24 cellular contexts compared by ENCODE assay signal in the genomic region with DNA sequence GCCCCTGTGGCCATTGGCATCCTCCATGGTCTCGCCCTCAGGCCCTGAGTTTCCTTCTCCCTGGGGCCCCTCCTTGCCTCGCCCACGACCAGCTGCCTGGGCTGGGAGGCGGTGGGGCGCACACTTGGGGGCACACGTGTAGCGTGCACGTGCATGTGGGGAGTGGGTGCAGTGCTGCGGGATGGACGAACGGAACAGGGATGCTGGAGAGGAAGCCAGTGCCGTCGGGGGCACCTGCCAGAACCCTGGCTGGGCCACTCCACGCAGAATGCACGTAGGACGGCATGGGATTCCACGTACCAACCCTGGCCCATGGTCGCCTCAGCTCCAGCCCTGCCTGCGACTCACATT.
A peak's percentile ranks its signal among the peaks of the same experiment; 100 is the strongest.
DNase-seq lines count a peak whose midpoint lies in the region; ATAC-seq, FAIRE-seq and TF ChIP-seq lines count a peak whose summit lies in the region.
"Had no signal": no experiment of that assay in that cellular context is flagged by ENCODE, and none has a peak within 500 bp of the region (broad histone marks: within the 10 kb centered on the region; RNA-seq: fewer than 3 reads in every experiment).

No MANE protein-coding gene starts in this region.

- no peak for TF ChIP-seq EP300 in K562 (IDR thresholded peaks at IDR 0.05; ENCODE audit: low read length)
- no peak for TF ChIP-seq EP300 in H1 (IDR thresholded peaks at IDR 0.05; ENCODE audit: borderline replicate concordance in 1 of 2, low read depth in 2 of 2, low read length in 2 of 2)

- H3K9ac ChIP-seq in K562 (ENCODE audit: insufficient read depth in 1 of 2, low read depth in 2 of 2, low read length in 2 of 2) (no peak overlapping the region), H1 (replicated peaks in 1 of 4; ENCODE audit: extremely low read depth in 1 of 4, low read depth in 3 of 4, low read length in 3 of 4) (no peak overlapping the region), neuronal stem cell (ENCODE audit: low read depth, low read length, poor library complexity) (no peak overlapping the region)
- H3K9ac ChIP-seq: BLaER1 had no signal

- H3K18ac ChIP-seq in H1 (ENCODE audit: extremely low read depth, low read length) (no peak overlapping the region), neuronal stem cell (ENCODE audit: low read length) (no peak overlapping the region)

- CTCF ChIA-PET in K562 (lab: Yijun Ruan, JAX; ENCODE audit: low intra/inter-chr PET ratio), result no interaction called here
- CTCF ChIA-PET in H1 (lab: Charles Lee; ENCODE audit: partially characterized antibody), result interaction anchor here (1.0 to 3.2 kb wide), 5 partner anchors 11 to 134 kb away, joined by 3 to 16 read pairs (median 4); no protein-coding TSS in a partner anchor

- in situ Hi-C loops in K562 (cut with MboI), result no loop called here

- intact Hi-C loops in K562 (cut with micrococcal nuclease), result no loop called here

- peaks cover 0 to 37% of the 10 kb centered on the region in 2 experiments; a peak in 2 of 5 replicates for H3K4me1 ChIP-seq in K562 (replicated peaks in 1 of 2; ENCODE audit: control insufficient read depth in 2 of 2, insufficient read depth in 2 of 2, low read length in 2 of 2)
- no peaks in the 10 kb centered on the region; a peak in 1 of 7 replicates for H3K4me1 ChIP-seq in H1 (replicated peaks in 1 of 4; ENCODE audit: control insufficient read depth in 3 of 4, insufficient read depth in 4 of 4, low read length in 3 of 4)
- no peaks in the 10 kb centered on the region for H3K4me1 ChIP-seq in neuronal stem cell (ENCODE audit: control insufficient read depth in 2 of 2, insufficient read depth in 1 of 2, low read depth in 1 of 2, low read length in 2 of 2)
- H3K4me1 ChIP-seq: BE2C had no signal

- H3K9me3 ChIP-seq in K562 (replicated peaks; ENCODE audit: control insufficient read depth, insufficient read depth, low read depth, low read length) (no peaks in the 10 kb centered on the region), H1 (ENCODE audit: insufficient read depth in 2 of 2, low read depth in 1 of 2, low read length in 1 of 2) (no peaks in the 10 kb centered on the region), neuronal stem cell (replicated peaks in 1 of 2; ENCODE audit: control insufficient read depth in 2 of 2, insufficient read depth in 1 of 2, low read depth in 1 of 2, low read length in 2 of 2) (no peaks in the 10 kb centered on the region)
- H3K9me3 ChIP-seq: BE2C, BLaER1 had no signal

- H2BK120ac ChIP-seq in H1 (replicated peaks; ENCODE audit: low read depth, low read length), result no peak overlapping the region
- no peak overlapping the region for H2BK120ac ChIP-seq in neuronal stem cell (ENCODE audit: low read depth, low read length)

- POLR2A ChIA-PET in K562 (lab: Yijun Ruan, JAX), result interaction anchor here (1.7 kb wide), 1 partner anchor 9 kb away, joined by 4 read pairs; no protein-coding TSS in a partner anchor
- POLR2A ChIA-PET in H1 (lab: Charles Lee; ENCODE audit: partially characterized antibody), result no interaction called here

- no peak overlapping the region for H2BK5ac ChIP-seq in H1 (ENCODE audit: low read depth, low read length)
- H2BK5ac ChIP-seq in neuronal stem cell (ENCODE audit: low read length), result no peak overlapping the region

- H2AK5ac ChIP-seq in H1 (ENCODE audit: low read depth, low read length) (no peak overlapping the region), neuronal stem cell (ENCODE audit: low read depth, low read length) (no peak overlapping the region)

- H2BK15ac ChIP-seq in H1 (ENCODE audit: low read length) (no peak overlapping the region), neuronal stem cell (ENCODE audit: low read length) (no peak overlapping the region)

- ATAC-seq in K562, result no peak
- ATAC-seq: GM12878 had no signal

- H3K36me3 ChIP-seq in K562 (ENCODE audit: control insufficient read depth, insufficient read depth, low read length) (no peaks in the 10 kb centered on the region), H1 (ENCODE audit: control insufficient read depth in 2 of 4, insufficient read depth in 4 of 4, low read length in 3 of 4) (peaks cover 0 to 7% (median 0%) of the 10 kb centered on the region in 4 experiments; a peak in 1 of 8 replicates), neuronal stem cell (replicated peaks in 1 of 2; ENCODE audit: control insufficient read depth in 2 of 2, insufficient read depth in 2 of 2, low read length in 2 of 2) (peaks cover 0 to 4% of the 10 kb centered on the region in 2 donors)
- H3K36me3 ChIP-seq: BE2C, BLaER1 had no signal

- FAIRE-seq in K562 (lab: Jason Lieb, UNC), result no peak
- no peak for FAIRE-seq in H1 (lab: Jason Lieb, UNC)
- FAIRE-seq in GM12892 (lab: Jason Lieb, UNC), result no peak
- FAIRE-seq: A204.1, GM12878, GM19239 had no signal

- no peak overlapping the region for H3K4me2 ChIP-seq in K562 (ENCODE audit: insufficient read depth, low read length)
- H3K4me2 ChIP-seq in H1 (ENCODE audit: insufficient read depth in 1 of 2, low read depth in 2 of 2, low read length in 2 of 2), result no peak overlapping the region
- H3K4me2 ChIP-seq in neuronal stem cell (ENCODE audit: insufficient read depth, low read length, poor library complexity, severe bottlenecking), result no peak overlapping the region
- H3K4me2 ChIP-seq: BLaER1 had no signal

- no peak overlapping the region for H4K91ac ChIP-seq in H1 (replicated peaks; ENCODE audit: insufficient read length, low read length)
- H4K91ac ChIP-seq in neuronal stem cell (ENCODE audit: low read depth, low read length, poor library complexity), result no peak overlapping the region

- TF ChIP-seq CTCF in K562 (IDR thresholded peaks at IDR 0.05 in 2 of 3, conservative IDR thresholded peaks at IDR 0.05 in 1 of 3; ENCODE audit: insufficient read depth in 2 of 3, low read depth in 1 of 3, low read length in 3 of 3) (no peak), H1 (IDR thresholded peaks at IDR 0.05; ENCODE audit: control extremely low read depth in 1 of 3, insufficient read depth in 1 of 3, low read depth in 1 of 3, low read length in 3 of 3) (no peak)

- H2BK20ac ChIP-seq in H1 (ENCODE audit: low read length), result no peak overlapping the region

- H3K79me1 ChIP-seq in H1 (ENCODE audit: low read depth, low read length), result no peaks in the 10 kb centered on the region; the same call in 1 of the 2 replicates
- H3K79me1 ChIP-seq in neuronal stem cell (ENCODE audit: low read depth, low read length), result peaks cover 2% of the 10 kb centered on the region

- H3K9me1 ChIP-seq in K562 (ENCODE audit: control insufficient read depth, insufficient read depth, low read length), result no peaks in the 10 kb centered on the region

- H4K8ac ChIP-seq in H1 (ENCODE audit: extremely low read depth, insufficient read depth, low read length) (no peak overlapping the region; the same call in 1 of the 2 replicates), neuronal stem cell (ENCODE audit: low read depth, low read length) (no peak overlapping the region)

- no peak for DNase-seq in K562 (ENCODE audit: extremely low read depth in 1 of 4, low spot score in 3 of 4)
- DNase-seq in H1 (ENCODE audit: low read depth in 1 of 2, low spot score in 2 of 2), result no peak
- DNase-seq in neuronal stem cell (ENCODE audit: low spot score), result no peak
- no peak for DNase-seq in NCI-H1436 treated with DMSO at 0.1 percent for 48 hours (lab: John Stamatoyannopoulos, UW)
- DNase-seq in GM12892 (ENCODE audit: insufficient read length), result no peak
- DNase-seq: 8988T; ACHN; BE2C; C1 segment of cervical spinal cord; CD4-positive, alpha-beta memory T cell; CD4-positive, CD25-positive, alpha-beta regulatory T cell; CD8-positive, alpha-beta memory T cell; COR-L47; DMS 273 treated with DMSO at 0.1 percent for 48 hours; DMS153; DMS53; DMS79; DND-41; EL; GDM1 had no signal

- no peak overlapping the region for H3K23ac ChIP-seq in H1 (ENCODE audit: insufficient read length)
- H3K23ac ChIP-seq in neuronal stem cell (ENCODE audit: low read depth, low read length, poor library complexity), result peak overlapping the region; percentile 90

- H3K27me3 ChIP-seq in K562 (ENCODE audit: control insufficient read depth in 2 of 2, insufficient read depth in 2 of 2, low read length in 2 of 2) (peaks cover 22 to 72% of the 10 kb centered on the region in 2 experiments; a peak in 4 of 5 replicates), H1 (replicated peaks in 1 of 4; ENCODE audit: control insufficient read depth in 3 of 4, extremely low read depth in 1 of 4, insufficient read depth in 3 of 4, low read length in 3 of 4) (no peaks in the 10 kb centered on the region), neuronal stem cell (ENCODE audit: control insufficient read depth in 3 of 3, insufficient read depth in 3 of 3, low read depth in 1 of 3, low read length in 3 of 3) (no peaks in the 10 kb centered on the region)
- H3K27me3 ChIP-seq: BE2C, BLaER1 had no signal

- no peaks in the 10 kb centered on the region for H3K23me2 ChIP-seq in H1 (ENCODE audit: low read depth, low read length)

- TF ChIP-seq POLR2A in K562 (conservative IDR thresholded peaks at IDR 0.05), result no peak
- no peak for TF ChIP-seq POLR2A in H1 (IDR thresholded peaks at IDR 0.05; ENCODE audit: control extremely low read depth in 1 of 2, low read depth in 2 of 2, low read length in 2 of 2)
- no peak for TF ChIP-seq POLR2A in GM12892 (IDR thresholded peaks at IDR 0.05; ENCODE audit: low read depth, low read length)

- H3K27ac ChIP-seq in K562 (ENCODE audit: extremely low read depth, low read depth, low read length), result no peak overlapping the region
- H3K27ac ChIP-seq in H1 (ENCODE audit: low read depth, low read length), result no peak overlapping the region
- no peak overlapping the region for H3K27ac ChIP-seq in neuronal stem cell (replicated peaks; ENCODE audit: low read length)
- H3K27ac ChIP-seq: BLaER1 had no signal

- H4K5ac ChIP-seq in H1 (ENCODE audit: insufficient read length, low read depth, low read length), result no peak overlapping the region

- no peak overlapping the region for H3K4ac ChIP-seq in H1 (replicated peaks; ENCODE audit: insufficient read length, low read depth, low read length)
- H3K4ac ChIP-seq in neuronal stem cell (ENCODE audit: low read length), result no peak overlapping the region

- H3K56ac ChIP-seq in H1 (replicated peaks; ENCODE audit: insufficient read length, low read depth, low read length), result no peak overlapping the region

- H2BK12ac ChIP-seq in H1 (ENCODE audit: low read depth, low read length), result no peak overlapping the region
- H2BK12ac ChIP-seq in neuronal stem cell (ENCODE audit: low read length), result no peak overlapping the region

- peaks cover 8% of the 10 kb centered on the region for H4K20me1 ChIP-seq in K562 (replicated peaks; ENCODE audit: control insufficient read depth, insufficient read depth, low read length)
- peaks cover 9 to 12% of the 10 kb centered on the region in 2 experiments for H4K20me1 ChIP-seq in H1 (replicated peaks in 1 of 2; ENCODE audit: control insufficient read depth in 1 of 2, insufficient read depth in 2 of 2, low read length in 2 of 2)
- H4K20me1 ChIP-seq: BLaER1 had no signal

- TF ChIP-seq RAD21 in K562 (CRISPR knock-in tag; conservative IDR thresholded peaks at IDR 0.05 in 1 of 2, IDR thresholded peaks at IDR 0.05 in 1 of 2), result no peak
- TF ChIP-seq RAD21 in H1 (IDR thresholded peaks at IDR 0.05 in 1 of 2, conservative IDR thresholded peaks at IDR 0.05 in 1 of 2; ENCODE audit: low read depth in 2 of 2, low read length in 2 of 2), result no peak

- no peaks in the 10 kb centered on the region for H3K79me2 ChIP-seq in K562 (ENCODE audit: control insufficient read depth, insufficient read depth, low read length)
- no peaks in the 10 kb centered on the region for H3K79me2 ChIP-seq in H1 (ENCODE audit: control insufficient read depth in 1 of 2, insufficient read depth in 2 of 2, low read length in 2 of 2)

- BruUV-seq in K562 (replicated peaks; lab: Mats Ljungman, UMichigan), result no TSS peak

- no peak overlapping the region for H2AFZ ChIP-seq in K562 (ENCODE audit: low read depth, low read length)
- no peak overlapping the region for H2AFZ ChIP-seq in H1 (ENCODE audit: low read length)
- H2AFZ ChIP-seq in neuronal stem cell (ENCODE audit: low read length), result no peak overlapping the region

- 2% methylated on average over 19 of the region's 19 CpGs for WGBS in K562 (ENCODE audit: insufficient coverage, low coverage, missing lambda C conversion rate)
- 93% methylated on average over 19 of the region's 19 CpGs; no CpG with 5 or more reads in 1 of the 2 experiments for WGBS in H1 (ENCODE audit: extremely low coverage in 1 of 2, insufficient coverage in 1 of 2, insufficient read length in 1 of 2, insufficient replicate concordance in 2 of 2, low coverage in 1 of 2, low lambda C conversion rate in 2 of 2, missing lambda C conversion rate in 1 of 2), 2 experiments
- WGBS in neuronal stem cell (ENCODE audit: extremely low coverage in 2 of 2, insufficient read length in 2 of 2, insufficient replicate concordance in 1 of 2), 2 donors, result no CpG with 5 or more reads among the region's 19 CpGs

- no peak overlapping the region for H3K4me3 ChIP-seq in K562
- no peak overlapping the region for H3K4me3 ChIP-seq in H1 (ENCODE audit: extremely low read depth in 1 of 4, insufficient read depth in 2 of 4, low read depth in 3 of 4, low read length in 4 of 4)
- H3K4me3 ChIP-seq in neuronal stem cell (ENCODE audit: low read length in 2 of 2), result no peak overlapping the region
- H3K4me3 ChIP-seq: BLaER1, GM12878 had no signal

- H3K14ac ChIP-seq in H1 (ENCODE audit: insufficient read length) (no peak overlapping the region), neuronal stem cell (ENCODE audit: low read length) (peak overlapping the region; percentile 27)

Comparison
In these comparisons a context has a peak if more than half of its experiments do, and no peak if none do; other contexts are left out.
1. Of the 49 proteins assayed by ChIP-seq in both K562 and H1: peak only in K562: MAX; only in H1: POLR2AphosphoS5; in both: none; in neither: 47.